ENCODE assay signal across 20 cellular contexts in genomic region chr10:4683838-4684237, GRCh38.
"Had no signal": no experiment of that assay in that cellular context is flagged by ENCODE, and none has a peak within 500 bp of the region (broad histone marks: within the 10 kb centered on the region; RNA-seq: fewer than 3 reads in every experiment).

No MANE protein-coding gene starts in this region.

- ATAC-seq: activated CD4-positive, alpha-beta T cell treated with anti-CD3 and anti-CD28 coated beads for 36 hours; activated naive CD4-positive, alpha-beta T cell treated with anti-CD3 and anti-CD28 coated beads, Interleukin-2, amount 50 U/mL, for 72 hours; activated T-helper 17 cell treated with anti-CD3 and anti-CD28 coated beads, Interleukin-2, amount 50 U/mL, for 72 hours; left lobe of liver; lower lobe of right lung; natural killer cell had no signal

- H3K36me3 ChIP-seq: brain microvascular endothelial cell, colonic mucosa, lower lobe of right lung, prostate gland, spleen, thoracic aorta had no signal

- H3K4me3 ChIP-seq: colonic mucosa, lower lobe of right lung, prostate gland, spleen, thoracic aorta had no signal

- H3K9me3 ChIP-seq: colonic mucosa, lower lobe of right lung, prostate gland, spleen, thoracic aorta had no signal

- H3K27me3 ChIP-seq: brain microvascular endothelial cell, colonic mucosa, spleen had no signal

- DNase-seq: activated B cell treated with CpG ODN at 0.5 μM for 24 hours; activated CD4-positive, alpha-beta T cell treated with anti-CD3 and anti-CD28 coated beads for 36 hours; activated CD4-positive, alpha-beta T cell treated with anti-CD3 and anti-CD28 coated beads, Interleukin-2, amount 50 U/mL, for 4 hours; activated CD8-positive, alpha-beta memory T cell treated with anti-CD3 and anti-CD28 coated beads for 24 hours; activated CD8-positive, alpha-beta memory T cell treated with anti-CD3 and anti-CD28 coated beads, Interleukin-2, amount 50 U/mL, for 4 hours; activated T-cell treated with anti-CD3 and anti-CD28 coated beads, Interleukin-2, amount 50 U/mL, for 24 hours; aorta; brain microvascular endothelial cell; colonic mucosa; lower lobe of right lung; natural killer cell; spleen; stimulated activated CD4-positive, alpha-beta T cell treated with anti-CD3 and anti-CD28 coated beads, Interleukin-4, amount 100 ng/mL, for 1 hour; stimulated activated naive CD4-positive, alpha-beta T cell; T-helper 9 cell had no signal

- H3K4me1 ChIP-seq: lower lobe of right lung, prostate gland, spleen had no signal

- H3K27ac ChIP-seq: brain microvascular endothelial cell, colonic mucosa, lower lobe of right lung, prostate gland, spleen, thoracic aorta had no signal
